18 cellular contexts compared by ENCODE assay signal in the genomic region with DNA sequence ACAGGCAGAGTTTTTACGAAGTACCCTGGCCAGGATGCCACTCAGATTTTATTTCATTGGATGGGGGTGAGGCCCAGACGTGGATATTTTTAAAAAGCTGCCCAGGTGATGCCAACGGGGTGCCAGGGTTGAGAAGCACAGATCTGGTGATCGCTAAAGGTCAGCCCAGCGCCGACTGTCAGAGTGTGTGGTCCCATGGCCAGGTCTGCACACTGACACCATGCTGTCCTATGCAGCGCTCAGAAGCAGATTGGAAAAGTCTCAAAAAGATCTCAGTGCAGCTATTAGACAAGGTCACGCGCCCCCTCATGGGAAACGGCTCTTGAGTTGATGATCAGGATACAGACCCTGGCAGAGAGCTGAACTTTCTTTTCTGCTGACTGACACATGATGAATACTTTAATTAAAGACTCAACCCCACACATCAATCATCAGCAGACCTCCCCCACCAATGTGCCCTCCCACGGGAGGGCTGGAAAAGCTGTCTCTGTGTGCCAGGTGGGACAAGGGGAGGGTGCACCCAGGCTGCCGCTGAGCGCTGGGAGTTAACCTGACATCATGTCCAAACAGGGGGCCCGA. TPM values are rescaled to one million over a fixed set of nuclear protein-coding genes. Genes with fewer than 3 reads are reported as not detected.
"Had no signal": no experiment of that assay in that cellular context is flagged by ENCODE, and none has a peak within 500 bp of the region (broad histone marks: within the 10 kb centered on the region; RNA-seq: fewer than 3 reads in every experiment).

No MANE protein-coding gene starts in this region.

- H3K9me3 Mint-ChIP-seq: activated naive CD8-positive, alpha-beta T cell treated with anti-CD3 and anti-CD28 coated beads for 36 hours; activated T-helper 1 cell treated with anti-CD3 and anti-CD28 coated beads, Interleukin-12 subunit alpha, Interleukin-12 subunit beta, Interleukin-2, Interleukin-4 antibody, amounts not matched to agents 30 ng/mL and 10 ng/mL and 1 ng/mL, durations not matched to agents 14 hours and 24 hours and 36 hours; naive thymus-derived CD4-positive, alpha-beta T cell; T-cell; WTC11 had no signal

- H3K27me3 ChIP-seq: uterus had no signal

- H3K27me3 Mint-ChIP-seq: activated CD4-positive, alpha-beta T cell treated with anti-CD3 and anti-CD28 coated beads for 36 hours; activated naive CD8-positive, alpha-beta T cell treated with anti-CD3 and anti-CD28 coated beads for 36 hours had no signal

- DNase-seq: activated CD4-positive, alpha-beta T cell treated with anti-CD3 and anti-CD28 coated beads for 36 hours; activated CD4-positive, alpha-beta T cell treated with anti-CD3 and anti-CD28 coated beads, Interleukin-2, amount 50 U/mL, for 48 hours; activated naive CD8-positive, alpha-beta T cell treated with anti-CD3 and anti-CD28 coated beads for 36 hours; amniotic stem cell; foreskin melanocyte; mesendoderm; naive thymus-derived CD4-positive, alpha-beta T cell; occipital lobe; stimulated activated CD4-positive, alpha-beta T cell treated with anti-CD3 and anti-CD28 coated beads, Interleukin-2, amount 100 ng/mL, for 24 hours; stimulated activated naive CD8-positive, alpha-beta T cell treated with anti-CD3 and anti-CD28 coated beads, Interleukin-15, Interleukin-2, amounts not matched to agents 100 U/mL and 50 U/mL, for 24 hours; substantia nigra; T-cell; uterus had no signal

- H3K4me3 ChIP-seq: tibial nerve, uterus had no signal

- H3K9me3 ChIP-seq: tibial nerve, uterus had no signal

- H3K36me3 ChIP-seq: tibial nerve, uterus had no signal

- H3K27ac ChIP-seq: tibial nerve, uterus had no signal

- ATAC-seq: activated CD4-positive, alpha-beta T cell treated with anti-CD3 and anti-CD28 coated beads for 36 hours; naive thymus-derived CD4-positive, alpha-beta T cell; stimulated activated naive CD8-positive, alpha-beta T cell treated with anti-CD3 and anti-CD28 coated beads, Interleukin-15, Interleukin-2, amounts not matched to agents 100 U/mL and 50 U/mL, for 24 hours; T-cell; WTC11 had no signal

- H3K36me3 Mint-ChIP-seq: activated naive CD8-positive, alpha-beta T cell treated with anti-CD3 and anti-CD28 coated beads for 36 hours; naive thymus-derived CD4-positive, alpha-beta T cell; T-cell; WTC11 had no signal

- H3K27ac Mint-ChIP-seq: activated CD4-positive, alpha-beta T cell treated with anti-CD3 and anti-CD28 coated beads for 36 hours; activated naive CD8-positive, alpha-beta T cell treated with anti-CD3 and anti-CD28 coated beads for 36 hours; activated T-helper 1 cell treated with anti-CD3 and anti-CD28 coated beads, Interleukin-12 subunit alpha, Interleukin-12 subunit beta, Interleukin-2, Interleukin-4 antibody, amounts not matched to agents 30 ng/mL and 10 ng/mL and 1 ng/mL, durations not matched to agents 14 hours and 24 hours and 36 hours; naive thymus-derived CD4-positive, alpha-beta T cell; T-cell; WTC11 had no signal

- H3K4me1 Mint-ChIP-seq: activated CD4-positive, alpha-beta T cell treated with anti-CD3 and anti-CD28 coated beads for 36 hours; activated naive CD8-positive, alpha-beta T cell treated with anti-CD3 and anti-CD28 coated beads for 36 hours; naive thymus-derived CD4-positive, alpha-beta T cell; T-cell had no signal

- H3K4me3 Mint-ChIP-seq: activated CD4-positive, alpha-beta T cell treated with anti-CD3 and anti-CD28 coated beads for 36 hours; activated naive CD8-positive, alpha-beta T cell treated with anti-CD3 and anti-CD28 coated beads for 36 hours; activated T-helper 1 cell treated with anti-CD3 and anti-CD28 coated beads, Interleukin-12 subunit alpha, Interleukin-12 subunit beta, Interleukin-2, Interleukin-4 antibody, amounts not matched to agents 30 ng/mL and 10 ng/mL and 1 ng/mL, durations not matched to agents 14 hours and 24 hours and 36 hours; naive thymus-derived CD4-positive, alpha-beta T cell; T-cell; WTC11 had no signal

RNA-seq across cellular contexts. Expression of a gene that starts 26.7 kb away (rescaled TPM):
- total RNA-seq: activated T-helper 1 cell treated with anti-CD3 and anti-CD28 coated beads, Interleukin-12 subunit alpha, Interleukin-12 subunit beta, Interleukin-2, Interleukin-4 antibody, amounts not matched to agents 30 ng/mL and 10 ng/mL and 1 ng/mL, durations not matched to agents 14 hours and 24 hours and 36 hours had no signal

RNA-seq across cellular contexts. Expression of a gene that starts 49.8 kb away (rescaled TPM):
- total RNA-seq: activated CD4-positive, alpha-beta T cell treated with anti-CD3 and anti-CD28 coated beads for 36 hours; activated naive CD8-positive, alpha-beta T cell treated with anti-CD3 and anti-CD28 coated beads for 36 hours; epithelial cell of proximal tubule; kidney epithelial cell; occipital lobe; T-cell; tibial nerve had no signal
- polyA plus RNA-seq: naive thymus-derived CD4-positive, alpha-beta T cell had no signal
